Comparison of ENCODE assay signal across 25 cellular contexts in the genomic region with DNA sequence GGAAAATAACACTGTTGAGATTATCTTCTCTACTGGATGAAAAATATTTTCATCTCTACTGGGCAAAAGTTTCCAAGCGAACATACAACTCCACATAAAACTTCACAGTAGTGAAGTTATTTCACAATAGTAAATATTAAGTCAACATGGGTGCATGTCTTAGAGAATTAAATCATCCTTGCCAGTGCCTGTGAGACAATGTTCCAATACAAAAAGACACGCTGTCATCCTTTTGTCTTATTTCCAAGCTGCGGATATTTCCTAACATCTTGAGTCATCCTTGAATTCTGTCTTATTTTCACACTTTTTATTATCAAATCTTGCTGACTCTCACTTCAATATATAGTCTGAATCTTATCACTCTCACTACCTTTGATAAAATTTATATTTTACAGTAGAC.
A peak's percentile ranks its signal among the peaks of the same experiment; 100 is the strongest.
DNase-seq lines count a peak whose midpoint lies in the region; ATAC-seq and TF ChIP-seq lines count a peak whose summit lies in the region.
"Had no signal": no experiment of that assay in that cellular context is flagged by ENCODE, and none has a peak within 500 bp of the region (broad histone marks: within the 10 kb centered on the region; RNA-seq: fewer than 3 reads in every experiment).

No MANE protein-coding gene starts in this region.

- no peak for ATAC-seq in IMR-90 (ENCODE audit: low read depth)
- peak; percentile 72 for ATAC-seq in gastroesophageal sphincter
- no peak for ATAC-seq in HG02610 (IDR thresholded peaks at IDR 0.05; ENCODE audit: unreplicated experiment)

- POLR2A ChIA-PET in IMR-90 (lab: Charles Lee; ENCODE audit: unreplicated experiment), result no interaction called here

- H3K27ac ChIP-seq in IMR-90 (ENCODE audit: insufficient read depth, low read length) (no peak overlapping the region), gastroesophageal sphincter (peak overlapping the region in 3 of 4 donors; percentile 33 to 58 (median 54))
- H3K27ac ChIP-seq: SK-N-MC, suprapubic skin, uterus had no signal

- no peak overlapping the region for H3K4me3 Mint-ChIP-seq in activated CD4-positive, alpha-beta T cell treated with anti-CD3 and anti-CD28 coated beads, Interleukin-2, amount 10 ng/mL, durations not matched to agents 24 days and 14 days
- H3K4me3 Mint-ChIP-seq: CD14-positive monocyte had no signal

- H2AK9ac ChIP-seq in IMR-90 (replicated peaks; ENCODE audit: low read depth, low read length, poor library complexity), result no peak overlapping the region

- H3K79me1 ChIP-seq in IMR-90 (ENCODE audit: low read depth in 1 of 2, low read length in 2 of 2), result no peaks in the 10 kb centered on the region

- TF ChIP-seq CTCF in IMR-90 (conservative IDR thresholded peaks at IDR 0.05; ENCODE audit: low read depth, low read length) (no peak), epithelial cell of esophagus (IDR thresholded peaks at IDR 0.05; ENCODE audit: insufficient read depth, low read depth, low read length, missing control alignments) (no peak), gastroesophageal sphincter (IDR thresholded peaks at IDR 0.05) (no peak)

- TF ChIP-seq RAD21 in IMR-90 (IDR thresholded peaks at IDR 0.05; ENCODE audit: low read length), result no peak

- DNase-seq in AG08395 (ENCODE audit: low spot score) (peak; percentile 65), IMR-90 (peak; percentile 36), epithelial cell of esophagus (ENCODE audit: low read depth) (peak; percentile 89), NCI-H1694 (lab: John Stamatoyannopoulos, UW) (no peak), NCI-H774 (lab: John Stamatoyannopoulos, UW) (no peak)
- no peak for DNase-seq in activated CD4-positive, alpha-beta T cell treated with anti-CD3 and anti-CD28 coated beads, Interleukin-2, amount 10 ng/mL, durations not matched to agents 24 days and 14 days
- DNase-seq: activated CD4-positive, alpha-beta T cell treated with anti-CD3 and anti-CD28 coated beads, Interleukin-2, amount 50 U/mL, for 48 hours; activated effector memory CD4-positive, alpha-beta T cell treated with anti-CD3 and anti-CD28 coated beads, Interleukin-2, amount 50 U/mL, for 16 hours; central memory CD4-positive, alpha-beta T cell; erythroblast; GF-D8; GOT3; hippocampal formation; islet precursor cell; NCI-H1092; NCI-H2029 treated with DMSO at 0.1 percent for 48 hours; NK-92 treated with Interleukin-12 subunit alpha and Interleukin-12 subunit beta, amount 100 ng/mL, for 24 hours; stimulated activated CD4-positive, alpha-beta T cell treated with anti-CD3 and anti-CD28 coated beads, Interleukin-12 subunit alpha, Interleukin-12 subunit beta, amount 100 ng/mL, for 4 hours; uterus had no signal

- no peak overlapping the region for H3K18ac ChIP-seq in IMR-90 (ENCODE audit: low read depth, low read length)

- H3K4me3 ChIP-seq in IMR-90 (ENCODE audit: insufficient read depth, low read depth, low read length) (no peak overlapping the region), epithelial cell of esophagus (ENCODE audit: low read length) (no peak overlapping the region), gastroesophageal sphincter (no peak overlapping the region)
- H3K4me3 ChIP-seq: lung, SK-N-MC, suprapubic skin, uterus had no signal

- H3K23ac ChIP-seq in IMR-90 (ENCODE audit: low read depth, low read length), result no peak overlapping the region

- no peak overlapping the region for H3K4ac ChIP-seq in IMR-90 (ENCODE audit: low read depth, low read length)

- H3K9me3 Mint-ChIP-seq in activated CD4-positive, alpha-beta T cell treated with anti-CD3 and anti-CD28 coated beads, Interleukin-2, amount 10 ng/mL, durations not matched to agents 24 days and 14 days, result no peaks in the 10 kb centered on the region

- H3K9me3 ChIP-seq in IMR-90 (ENCODE audit: control insufficient read depth, insufficient read depth, low read length) (no peaks in the 10 kb centered on the region), gastroesophageal sphincter (no peaks in the 10 kb centered on the region)
- H3K9me3 ChIP-seq: suprapubic skin, uterus had no signal

- no peak overlapping the region for H3K9ac ChIP-seq in IMR-90 (ENCODE audit: low read depth, low read length)

- no peak overlapping the region for H4K8ac ChIP-seq in IMR-90 (ENCODE audit: low read depth in 2 of 2, low read length in 2 of 2)

- H3K36me3 ChIP-seq in IMR-90 (ENCODE audit: control insufficient read depth, insufficient read depth, low read length), result no peaks in the 10 kb centered on the region
- no peaks in the 10 kb centered on the region for H3K36me3 ChIP-seq in gastroesophageal sphincter
- H3K36me3 ChIP-seq: suprapubic skin, uterus had no signal

- dilution Hi-C loops in IMR-90 (cut with HindIII; ENCODE audit: low sequenced_read_pairs, unreplicated experiment), result no loop called here

- H3K27me3 ChIP-seq in IMR-90 (ENCODE audit: control insufficient read depth, insufficient read depth, low read length), result no peaks in the 10 kb centered on the region
- H3K27me3 ChIP-seq in gastroesophageal sphincter, result no peaks in the 10 kb centered on the region
- H3K27me3 ChIP-seq: suprapubic skin, uterus had no signal

- H4K20me1 ChIP-seq in IMR-90 (ENCODE audit: insufficient read depth, low read length), result no peaks in the 10 kb centered on the region

- H3K9me1 ChIP-seq in IMR-90 (ENCODE audit: insufficient read depth, low read length), result 0 out of 2 replicates have a peak, but pooled peaks cover 3% of the 10 kb centered on the region

- H2AK5ac ChIP-seq in IMR-90 (ENCODE audit: low read depth, low read length), result no peak overlapping the region

- no CpG with 5 or more reads among the region's 3 CpGs for WGBS in IMR-90 (ENCODE audit: extremely low coverage in 2 of 2, insufficient read length in 1 of 2), 2 experiments
- 25 to 68% methylated on average over 3 of the region's 3 CpGs for WGBS in gastroesophageal sphincter (ENCODE audit: low coverage in 1 of 2), 2 donors

- no peak overlapping the region for H2BK120ac ChIP-seq in IMR-90 (ENCODE audit: low read depth, low read length)

- H3K14ac ChIP-seq in IMR-90 (replicated peaks; ENCODE audit: low read depth, low read length), result no peak overlapping the region

- H4K91ac ChIP-seq in IMR-90 (ENCODE audit: insufficient read depth, low read depth, low read length), result no peak overlapping the region

- TF ChIP-seq EP300 in gastroesophageal sphincter (IDR thresholded peaks at IDR 0.05), result no peak

- no TSS peak for BruUV-seq in IMR-90 (replicated peaks; lab: Mats Ljungman, UMichigan)

- H2BK15ac ChIP-seq in IMR-90 (ENCODE audit: low read depth, low read length), result no peak overlapping the region

- CTCF ChIA-PET in IMR-90 (lab: Yijun Ruan, JAX), result no interaction called here

- H3K27ac Mint-ChIP-seq in activated CD4-positive, alpha-beta T cell treated with anti-CD3 and anti-CD28 coated beads, Interleukin-2, amount 10 ng/mL, durations not matched to agents 24 days and 14 days, result no peak overlapping the region
- H3K27ac Mint-ChIP-seq: CD14-positive monocyte had no signal

- no peaks in the 10 kb centered on the region for H3K27me3 Mint-ChIP-seq in activated CD4-positive, alpha-beta T cell treated with anti-CD3 and anti-CD28 coated beads, Interleukin-2, amount 10 ng/mL, durations not matched to agents 24 days and 14 days

- no peak overlapping the region for H4K5ac ChIP-seq in IMR-90 (ENCODE audit: low read depth, low read length)

- H2BK20ac ChIP-seq in IMR-90 (ENCODE audit: low read depth, low read length), result no peak overlapping the region

- H3K4me1 ChIP-seq in IMR-90 (ENCODE audit: control insufficient read depth, insufficient read depth, low read length), result peaks cover 8% of the 10 kb centered on the region
- H3K4me1 ChIP-seq in gastroesophageal sphincter, result peaks cover 0 to 45% (median 5%) of the 10 kb centered on the region in 3 donors
- H3K4me1 ChIP-seq: uterus had no signal

- TF ChIP-seq POLR2A in IMR-90 (IDR thresholded peaks at IDR 0.05; ENCODE audit: low read depth, low read length) (no peak), gastroesophageal sphincter (IDR thresholded peaks at IDR 0.05) (no peak)

- no peak overlapping the region for H2BK5ac ChIP-seq in IMR-90 (ENCODE audit: low read depth, low read length, poor library complexity, severe bottlenecking)

- in situ Hi-C loops in IMR-90 (cut with MboI; ENCODE audit: low sequenced_read_pairs), result no loop called here

- no peak overlapping the region for H2AFZ ChIP-seq in IMR-90 (replicated peaks; ENCODE audit: low read length, poor library complexity)

- no peak overlapping the region for H3K4me2 ChIP-seq in IMR-90 (ENCODE audit: low read depth, low read length)

- H3K36me3 Mint-ChIP-seq in activated CD4-positive, alpha-beta T cell treated with anti-CD3 and anti-CD28 coated beads, Interleukin-2, amount 10 ng/mL, durations not matched to agents 24 days and 14 days (ENCODE audit: low read depth), result no peaks in the 10 kb centered on the region
- H3K36me3 Mint-ChIP-seq: CD14-positive monocyte had no signal

- intact Hi-C loops in IMR-90 (cut with micrococcal nuclease), result no loop called here
- intact Hi-C loops in activated CD4-positive, alpha-beta T cell treated with anti-CD3 and anti-CD28 coated beads, Interleukin-2, amount 10 ng/mL, durations not matched to agents 24 days and 14 days (cut with micrococcal nuclease), result no loop called here

- no peaks in the 10 kb centered on the region for H3K4me1 Mint-ChIP-seq in activated CD4-positive, alpha-beta T cell treated with anti-CD3 and anti-CD28 coated beads, Interleukin-2, amount 10 ng/mL, durations not matched to agents 24 days and 14 days
- H3K4me1 Mint-ChIP-seq: CD14-positive monocyte had no signal

- no peak overlapping the region for H3K56ac ChIP-seq in IMR-90 (ENCODE audit: extremely low read depth, insufficient read depth, low read length)

TF ChIP-seq in IMR-90, 13 proteins besides CTCF, POLR2A, EP300 and RAD21:
- TF ChIP-seq, protein P1, sequence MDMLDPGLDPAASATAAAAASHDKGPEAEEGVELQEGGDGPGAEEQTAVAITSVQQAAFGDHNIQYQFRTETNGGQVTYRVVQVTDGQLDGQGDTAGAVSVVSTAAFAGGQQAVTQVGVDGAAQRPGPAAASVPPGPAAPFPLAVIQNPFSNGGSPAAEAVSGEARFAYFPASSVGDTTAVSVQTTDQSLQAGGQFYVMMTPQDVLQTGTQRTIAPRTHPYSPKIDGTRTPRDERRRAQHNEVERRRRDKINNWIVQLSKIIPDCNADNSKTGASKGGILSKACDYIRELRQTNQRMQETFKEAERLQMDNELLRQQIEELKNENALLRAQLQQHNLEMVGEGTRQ (IDR thresholded peaks at IDR 0.05; ENCODE audit: low read depth, low read length), result no peak
- peak; percentile 81 for TF ChIP-seq CEBPB (IDR thresholded peaks at IDR 0.05; ENCODE audit: low read depth, low read length)

Comparison
In these comparisons a context has a peak if more than half of its experiments do, and no peak if none do; other contexts are left out.
1. DNase-seq: peak in AG08395 (single experiment), IMR-90 (single experiment) and epithelial cell of esophagus (single experiment); none in NCI-H1694 (single experiment), activated CD4-positive, alpha-beta T cell treated with anti-CD3 and anti-CD28 coated beads, Interleukin-2, amount 10 ng/mL, durations not matched to agents 24 days and 14 days (single experiment) and NCI-H774 (single experiment).